ENCODE assay signal across 18 cellular contexts in genomic region chr11:121391914-121392313, GRCh38.
DNase-seq lines count a peak whose midpoint lies in the region; ATAC-seq and TF ChIP-seq lines count a peak whose summit lies in the region.
"Had no signal": no experiment of that assay in that cellular context is flagged by ENCODE, and none has a peak within 500 bp of the region (broad histone marks: within the 10 kb centered on the region; RNA-seq: fewer than 3 reads in every experiment).

No MANE protein-coding gene starts in this region.

- no peak overlapping the region for H3K27ac ChIP-seq in RWPE1

- POLR2A ChIA-PET in RWPE1 (lab: Yijun Ruan, JAX; ENCODE audit: low non-redundant PET), result no interaction called here

- no peak for TF ChIP-seq CTCF in RWPE1 (conservative IDR thresholded peaks at IDR 0.05; ENCODE audit: low read depth)

- ATAC-seq in esophagus mucosa (peak; percentile 98), HG03521 (IDR thresholded peaks at IDR 0.05; ENCODE audit: unreplicated experiment) (no peak), GM19328 (IDR thresholded peaks at IDR 0.05; ENCODE audit: unreplicated experiment) (no peak), GM21360 (IDR thresholded peaks at IDR 0.05; ENCODE audit: unreplicated experiment) (no peak)
- ATAC-seq: stimulated activated naive CD8-positive, alpha-beta T cell treated with anti-CD3 and anti-CD28 coated beads, Interleukin-15, Interleukin-2, amounts not matched to agents 100 U/mL and 50 U/mL, for 24 hours had no signal

- DNase-seq in HUDEP-2 (lab: John Stamatoyannopoulos, UW; ENCODE audit: unreplicated experiment in 76 of 76), result peak in 68 of 76 experiments; percentile 2 to 74 (median 30)
- DNase-seq in RWPE1 (ENCODE audit: low spot score), result peak; percentile 67
- DNase-seq in renal cortical epithelial cell (ENCODE audit: low read depth), result peak; percentile 22
- no peak for DNase-seq in SKM-1 treated with dmso at 0.1 percent for 144 hours (lab: John Stamatoyannopoulos, UW; ENCODE audit: unreplicated experiment)
- DNase-seq: activated CD4-positive, alpha-beta T cell treated with anti-CD3 and anti-CD28 coated beads for 1 hour; activated CD8-positive, alpha-beta memory T cell treated with anti-CD3 and anti-CD28 coated beads, Interleukin-2, amount 50 U/mL, for 4 hours; activated naive CD4-positive, alpha-beta T cell treated with anti-CD3 and anti-CD28 coated beads for 36 hours; BE2C; foreskin fibroblast; H7; IMR-90; mesendoderm; NCI-H1436 treated with DMSO at 0.1 percent for 48 hours; stimulated activated naive CD8-positive, alpha-beta T cell treated with anti-CD3 and anti-CD28 coated beads, Interleukin-15, Interleukin-2, amounts not matched to agents 100 U/mL and 50 U/mL, for 24 hours had no signal

- CTCF ChIA-PET in RWPE1 (lab: Yijun Ruan, JAX), result no interaction called here
